Comparison of ENCODE assay signal across 10 cellular contexts in the genomic region with DNA sequence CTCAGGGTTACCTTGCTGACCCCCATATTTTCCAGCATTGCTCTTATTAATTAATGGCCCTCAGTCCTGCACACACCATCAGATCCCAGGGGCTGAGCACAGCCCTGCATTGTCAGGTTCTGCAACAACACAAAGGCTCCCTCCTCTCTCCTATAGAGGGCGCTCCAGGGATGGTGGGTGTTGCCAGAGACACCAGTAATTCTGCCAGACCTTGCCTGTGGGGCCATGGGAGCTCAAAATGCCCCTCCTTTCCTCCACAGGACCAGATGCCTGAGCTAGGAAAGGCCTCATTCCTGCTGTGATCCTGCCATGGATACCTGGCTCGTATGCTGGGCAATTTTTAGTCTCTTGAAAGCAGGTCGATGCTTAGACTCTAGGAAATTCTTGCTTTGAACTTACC. TPM values are rescaled to one million over a fixed set of nuclear protein-coding genes. Genes with fewer than 3 reads are reported as not detected.
DNase-seq lines count a peak whose midpoint lies in the region; ATAC-seq and TF ChIP-seq lines count a peak whose summit lies in the region.
"Had no signal": no experiment of that assay in that cellular context is flagged by ENCODE, and none has a peak within 500 bp of the region (broad histone marks: within the 10 kb centered on the region; RNA-seq: fewer than 3 reads in every experiment).

No MANE protein-coding gene starts in this region.

- H3K36me3 Mint-ChIP-seq in central memory CD8-positive, alpha-beta T cell (ENCODE audit: insufficient read depth) = peaks cover 6% of the 10 kb centered on the region
- H3K36me3 Mint-ChIP-seq in stimulated activated effector memory CD8-positive, alpha-beta T cell treated with anti-CD3 and anti-CD28 coated beads, Interleukin-12 subunit alpha, Interleukin-12 subunit beta, amount 100 ng/mL, for 72 hours = no peaks in the 10 kb centered on the region

- H3K36me3 ChIP-seq in PC-9 (ENCODE audit: low read depth) = no peaks in the 10 kb centered on the region
- H3K36me3 ChIP-seq: HAP-1 had no signal

- ATAC-seq in central memory CD8-positive, alpha-beta T cell (replicated peaks; ENCODE audit: extremely low read depth, poor library complexity, severe bottlenecking) = no peak
- peak; percentile 44 for ATAC-seq in stimulated activated effector memory CD8-positive, alpha-beta T cell treated with anti-CD3 and anti-CD28 coated beads, Interleukin-12 subunit alpha, Interleukin-12 subunit beta, amount 100 ng/mL, for 72 hours
- no peak for ATAC-seq in GM19452 (IDR thresholded peaks at IDR 0.05; ENCODE audit: unreplicated experiment)
- ATAC-seq in HG02885 (IDR thresholded peaks at IDR 0.05; ENCODE audit: poor library complexity, unreplicated experiment) = no peak

- no peaks in the 10 kb centered on the region for H3K9me3 ChIP-seq in PC-9 (ENCODE audit: insufficient read depth, low read depth)
- H3K9me3 ChIP-seq: HAP-1 had no signal

- H3K27me3 Mint-ChIP-seq in central memory CD8-positive, alpha-beta T cell = peaks cover 53% of the 10 kb centered on the region

- peak; percentile 64 for DNase-seq in activated CD8-positive, alpha-beta memory T cell treated with anti-CD3 and anti-CD28 coated beads for 24 hours
- DNase-seq in activated CD8-positive, alpha-beta memory T cell treated with anti-CD3 and anti-CD28 coated beads, Interleukin-2, amount 50 U/mL, for 48 hours = no peak
- DNase-seq in PC-9 (peak in 1 of 2 experiments; percentile 27), cortex of kidney (lab: John Stamatoyannopoulos, UW) (no peak)
- DNase-seq in central memory CD8-positive, alpha-beta T cell (ENCODE audit: low spot score in 2 of 2) = no peak
- DNase-seq in stimulated activated effector memory CD8-positive, alpha-beta T cell treated with anti-CD3 and anti-CD28 coated beads, Interleukin-12 subunit alpha, Interleukin-12 subunit beta, amount 100 ng/mL, for 72 hours (ENCODE audit: low spot score in 2 of 2) = no peak
- DNase-seq: kidney glomerular epithelial cell had no signal

- no peaks in the 10 kb centered on the region for H3K79me2 ChIP-seq in PC-9 (ENCODE audit: low read depth)

- no peaks in the 10 kb centered on the region for H3F3A ChIP-seq in PC-9 (ENCODE audit: insufficient read depth, low read depth)

- no peaks in the 10 kb centered on the region for H3K4me1 ChIP-seq in PC-9 (replicated peaks; ENCODE audit: insufficient read depth)
- H3K4me1 ChIP-seq: HAP-1 had no signal

- no peaks in the 10 kb centered on the region for H3K27me3 ChIP-seq in PC-9 (ENCODE audit: insufficient read depth, low read depth)

- H3K27ac Mint-ChIP-seq in central memory CD8-positive, alpha-beta T cell (ENCODE audit: low read depth) = no peak overlapping the region
- H3K27ac Mint-ChIP-seq in stimulated activated effector memory CD8-positive, alpha-beta T cell treated with anti-CD3 and anti-CD28 coated beads, Interleukin-12 subunit alpha, Interleukin-12 subunit beta, amount 100 ng/mL, for 72 hours = no peak overlapping the region

- BruUV-seq in PC-9 (replicated peaks; lab: Mats Ljungman, UMichigan) = no TSS peak

- peak; percentile 59 for TF ChIP-seq CTCF in PC-9 (conservative IDR thresholded peaks at IDR 0.05)

- 0 out of 2 replicates have a peak, but pooled peaks cover 4% of the 10 kb centered on the region for H3K9me2 ChIP-seq in PC-9 (ENCODE audit: insufficient read depth)

- H3K27ac ChIP-seq in PC-9 = no peak overlapping the region

- peak overlapping the region; percentile 38 for H3K4me3 Mint-ChIP-seq in central memory CD8-positive, alpha-beta T cell
- peak overlapping the region; percentile 19 for H3K4me3 Mint-ChIP-seq in stimulated activated effector memory CD8-positive, alpha-beta T cell treated with anti-CD3 and anti-CD28 coated beads, Interleukin-12 subunit alpha, Interleukin-12 subunit beta, amount 100 ng/mL, for 72 hours

- POLR2A ChIA-PET in PC-9 (lab: Charles Lee; ENCODE audit: unreplicated experiment) = no interaction called here

- peaks cover 11% of the 10 kb centered on the region for H3K4me1 Mint-ChIP-seq in central memory CD8-positive, alpha-beta T cell
- peaks cover 6% of the 10 kb centered on the region for H3K4me1 Mint-ChIP-seq in stimulated activated effector memory CD8-positive, alpha-beta T cell treated with anti-CD3 and anti-CD28 coated beads, Interleukin-12 subunit alpha, Interleukin-12 subunit beta, amount 100 ng/mL, for 72 hours

- intact Hi-C loops in PC-9 (cut with micrococcal nuclease; ENCODE audit: unreplicated experiment) = loop anchor here (5.0 kb wide), 1 partner anchor 707 kb away; no protein-coding TSS in a partner anchor

- CTCF ChIA-PET in PC-9 (lab: Charles Lee) = interaction anchor here (0.5 kb wide), 1 partner anchor 1034 kb away, joined by 6 read pairs; no protein-coding TSS in a partner anchor

- no peaks in the 10 kb centered on the region for H3K9me3 Mint-ChIP-seq in central memory CD8-positive, alpha-beta T cell
- no peaks in the 10 kb centered on the region for H3K9me3 Mint-ChIP-seq in stimulated activated effector memory CD8-positive, alpha-beta T cell treated with anti-CD3 and anti-CD28 coated beads, Interleukin-12 subunit alpha, Interleukin-12 subunit beta, amount 100 ng/mL, for 72 hours

- no peak overlapping the region for H3K4me2 ChIP-seq in PC-9

- H4K20me1 ChIP-seq in PC-9 (ENCODE audit: insufficient read depth) = no peaks in the 10 kb centered on the region

- H3K4me3 ChIP-seq in PC-9 = no peak overlapping the region
- H3K4me3 ChIP-seq: HAP-1 had no signal

- no peak overlapping the region for H2AFZ ChIP-seq in PC-9

RNA-seq across cellular contexts. Expression of a gene that starts 42.8 kb away (rescaled TPM):
- not detected in 2 replicates for total RNA-seq in PC-9 (2021)
